Comparison of ENCODE assay signal across 27 cellular contexts in the genomic region with DNA sequence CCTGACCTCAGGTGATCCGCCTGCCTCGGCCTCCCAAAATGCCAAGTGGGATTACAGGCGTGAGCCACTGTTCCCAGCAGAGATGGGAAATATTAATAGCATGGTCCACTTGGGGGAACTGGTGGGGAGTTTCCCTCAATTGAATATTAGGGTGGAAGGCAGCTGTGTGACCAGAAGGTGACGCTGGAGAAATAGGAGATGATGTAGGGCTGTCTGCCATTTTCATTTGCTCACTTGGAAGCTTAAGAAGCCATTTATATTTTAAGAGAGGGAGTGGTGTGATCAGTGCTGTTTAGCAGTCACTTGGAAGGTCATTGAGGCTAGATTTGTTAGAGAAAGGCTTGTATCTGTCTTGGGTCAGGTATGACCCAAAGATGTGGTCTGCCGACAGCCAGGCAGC.
"Had no signal": no experiment of that assay in that cellular context is flagged by ENCODE, and none has a peak within 500 bp of the region (broad histone marks: within the 10 kb centered on the region; RNA-seq: fewer than 3 reads in every experiment).

No MANE protein-coding gene starts in this region.

- H3K4me3 ChIP-seq: ascending aorta, colonic mucosa, esophagus squamous epithelium, heart left ventricle, hepatocyte had no signal

- H3K9me3 Mint-ChIP-seq: activated CD4-positive, alpha-beta memory T cell treated with anti-CD3 and anti-CD28 coated beads, Interleukin-2, amount 10 ng/mL, durations not matched to agents 7 days and 5 days; activated CD4-positive, alpha-beta T cell treated with anti-CD3 and anti-CD28 coated beads, Interleukin-2, amount 10 ng/mL, durations not matched to agents 7 days and 5 days; activated naive CD4-positive, alpha-beta T cell treated with anti-CD3 and anti-CD28 coated beads, Interleukin-2, amount 10 ng/mL, durations not matched to agents 7 days and 5 days; activated naive CD4-positive, alpha-beta T cell treated with anti-CD3 and anti-CD28 coated beads, Interleukin-2, amount 50 U/mL, for 72 hours; activated naive CD8-positive, alpha-beta T cell treated with anti-CD3 and anti-CD28 coated beads, Interleukin-2, amount 10 ng/mL, durations not matched to agents 7 days and 5 days; activated T-cell treated with anti-CD3 and anti-CD28 coated beads, Interleukin-2, amount 50 U/mL, for 24 hours; activated T-cell treated with anti-CD3 and anti-CD28 coated beads, Interleukin-2, amount 50 U/mL, for 72 hours had no signal

- H3K4me3 Mint-ChIP-seq: activated CD4-positive, alpha-beta memory T cell treated with anti-CD3 and anti-CD28 coated beads, Interleukin-2, amount 10 ng/mL, durations not matched to agents 7 days and 5 days; activated CD4-positive, alpha-beta T cell treated with anti-CD3 and anti-CD28 coated beads, Interleukin-2, amount 10 ng/mL, durations not matched to agents 7 days and 5 days; activated naive CD4-positive, alpha-beta T cell treated with anti-CD3 and anti-CD28 coated beads, Interleukin-2, amount 10 ng/mL, durations not matched to agents 7 days and 5 days; activated naive CD8-positive, alpha-beta T cell treated with anti-CD3 and anti-CD28 coated beads, Interleukin-2, amount 10 ng/mL, durations not matched to agents 7 days and 5 days; activated T-cell treated with anti-CD3 and anti-CD28 coated beads, Interleukin-2, amount 50 U/mL, for 24 hours; activated T-cell treated with anti-CD3 and anti-CD28 coated beads, Interleukin-2, amount 50 U/mL, for 72 hours had no signal

- H3K27me3 Mint-ChIP-seq: activated CD4-positive, alpha-beta memory T cell treated with anti-CD3 and anti-CD28 coated beads, Interleukin-2, amount 10 ng/mL, durations not matched to agents 7 days and 5 days; activated CD4-positive, alpha-beta T cell treated with anti-CD3 and anti-CD28 coated beads, Interleukin-2, amount 10 ng/mL, durations not matched to agents 7 days and 5 days; activated naive CD4-positive, alpha-beta T cell treated with anti-CD3 and anti-CD28 coated beads, Interleukin-2, amount 10 ng/mL, durations not matched to agents 7 days and 5 days; activated naive CD8-positive, alpha-beta T cell treated with anti-CD3 and anti-CD28 coated beads, Interleukin-2, amount 10 ng/mL, durations not matched to agents 7 days and 5 days; activated T-cell treated with anti-CD3 and anti-CD28 coated beads, Interleukin-2, amount 50 U/mL, for 24 hours had no signal

- H3K27ac Mint-ChIP-seq: activated CD4-positive, alpha-beta memory T cell treated with anti-CD3 and anti-CD28 coated beads, Interleukin-2, amount 10 ng/mL, durations not matched to agents 7 days and 5 days; activated CD4-positive, alpha-beta T cell treated with anti-CD3 and anti-CD28 coated beads, Interleukin-2, amount 10 ng/mL, durations not matched to agents 7 days and 5 days; activated naive CD4-positive, alpha-beta T cell treated with anti-CD3 and anti-CD28 coated beads, Interleukin-2, amount 10 ng/mL, durations not matched to agents 7 days and 5 days; activated naive CD8-positive, alpha-beta T cell treated with anti-CD3 and anti-CD28 coated beads, Interleukin-2, amount 10 ng/mL, durations not matched to agents 7 days and 5 days had no signal

- H2AFZ ChIP-seq: hepatocyte had no signal

- H3K4me1 Mint-ChIP-seq: activated CD4-positive, alpha-beta memory T cell treated with anti-CD3 and anti-CD28 coated beads, Interleukin-2, amount 10 ng/mL, durations not matched to agents 7 days and 5 days; activated CD4-positive, alpha-beta T cell treated with anti-CD3 and anti-CD28 coated beads, Interleukin-2, amount 10 ng/mL, durations not matched to agents 7 days and 5 days; activated naive CD4-positive, alpha-beta T cell treated with anti-CD3 and anti-CD28 coated beads, Interleukin-2, amount 10 ng/mL, durations not matched to agents 7 days and 5 days; activated naive CD8-positive, alpha-beta T cell treated with anti-CD3 and anti-CD28 coated beads, Interleukin-2, amount 10 ng/mL, durations not matched to agents 7 days and 5 days had no signal

- H3K4me1 ChIP-seq: ascending aorta, colonic mucosa had no signal

- H3K4me2 ChIP-seq: hepatocyte had no signal

- H3K9me3 ChIP-seq: ascending aorta, colonic mucosa, esophagus squamous epithelium, heart left ventricle had no signal

- H3K27ac ChIP-seq: ascending aorta, colonic mucosa, epithelial cell of prostate, esophagus squamous epithelium, heart left ventricle, hepatocyte had no signal

- H3K27me3 ChIP-seq: ascending aorta, colonic mucosa, esophagus squamous epithelium, heart left ventricle, hepatocyte had no signal

- DNase-seq: activated CD4-positive, alpha-beta memory T cell treated with anti-CD3 and anti-CD28 coated beads, Interleukin-2, amount 10 ng/mL, durations not matched to agents 7 days and 5 days; activated CD4-positive, alpha-beta T cell treated with anti-CD3 and anti-CD28 coated beads for 1 hour; activated CD4-positive, alpha-beta T cell treated with anti-CD3 and anti-CD28 coated beads for 4 hours; activated CD4-positive, alpha-beta T cell treated with anti-CD3 and anti-CD28 coated beads, Interleukin-2, amount 10 ng/mL, durations not matched to agents 7 days and 5 days; activated CD4-positive, alpha-beta T cell treated with anti-CD3 and anti-CD28 coated beads, Interleukin-2, amount 50 U/mL, for 4 hours; activated CD8-positive, alpha-beta memory T cell treated with anti-CD3 and anti-CD28 coated beads, Interleukin-2, amount 50 U/mL, for 48 hours; activated gamma-delta T cell; activated naive CD4-positive, alpha-beta T cell; activated naive CD4-positive, alpha-beta T cell treated with anti-CD3 and anti-CD28 coated beads, Interleukin-2, amount 10 ng/mL, durations not matched to agents 7 days and 5 days; activated naive CD8-positive, alpha-beta T cell treated with anti-CD3 and anti-CD28 coated beads, Interleukin-2, amount 10 ng/mL, durations not matched to agents 7 days and 5 days; activated T-cell treated with anti-CD3 and anti-CD28 coated beads for 4 hours; activated T-cell treated with anti-CD3 and anti-CD28 coated beads, Interleukin-2, amount 50 U/mL, for 24 hours; activated T-cell treated with anti-CD3 and anti-CD28 coated beads, Interleukin-2, amount 50 U/mL, for 72 hours; caudate nucleus; colonic mucosa; effector CD8-positive, alpha-beta T cell; esophagus squamous epithelium; glutamatergic neuron; heart left ventricle; T-helper 2 cell had no signal

- FAIRE-seq: endometrium, endothelial cell of umbilical vein, frontal cortex had no signal

- ATAC-seq: activated naive CD4-positive, alpha-beta T cell treated with anti-CD3 and anti-CD28 coated beads, Interleukin-2, amount 50 U/mL, for 72 hours; activated T-cell treated with anti-CD3 and anti-CD28 coated beads, Interleukin-2, amount 50 U/mL, for 72 hours; heart left ventricle had no signal
